Comparison of ENCODE assay signal across 1 cellular context in genomic region chr16:78100162-78100467, GRCh38.
TF ChIP-seq lines count a peak whose summit lies in the region.

No MANE protein-coding gene starts in this region.

TF ChIP-seq in HEK293, 187 proteins besides CTCF, POLR2A, EP300 and RAD21 (continued from another document):
- TF ChIP-seq ZSCAN5A (tag by site-specific recombination; IDR thresholded peaks at IDR 0.05) = no peak
- TF ChIP-seq ZNF664 (tag by site-specific recombination; IDR thresholded peaks at IDR 0.05) = no peak
- no peak for TF ChIP-seq TRIM28 (IDR thresholded peaks at IDR 0.05; ENCODE audit: borderline replicate concordance, low read length)
- TF ChIP-seq REPIN1 (tag by site-specific recombination; IDR thresholded peaks at IDR 0.05; ENCODE audit: low read depth) = no peak
- no peak for TF ChIP-seq ZNF362 (tag by site-specific recombination; IDR thresholded peaks at IDR 0.05)
TF ChIP-seq in HEK293: peak in this region for 0.
